14 cellular contexts compared by ENCODE assay signal in genomic region chr10:28873540-28873939, GRCh38.
"Had no signal": no experiment of that assay in that cellular context is flagged by ENCODE, and none has a peak within 500 bp of the region (broad histone marks: within the 10 kb centered on the region; RNA-seq: fewer than 3 reads in every experiment).

No MANE protein-coding gene starts in this region.

- H3K4me1 Mint-ChIP-seq: activated CD4-positive, alpha-beta T cell treated with anti-CD3 and anti-CD28 coated beads for 36 hours; natural killer cell; T-helper 17 cell had no signal

- H3K27ac Mint-ChIP-seq: activated CD4-positive, alpha-beta memory T cell treated with anti-CD3 and anti-CD28 coated beads for 36 hours; activated CD4-positive, alpha-beta T cell treated with anti-CD3 and anti-CD28 coated beads for 36 hours; activated T-cell treated with anti-CD3 and anti-CD28 coated beads, Interleukin-2, amount 50 U/mL, for 24 hours; endodermal cell; natural killer cell; T-helper 17 cell had no signal

- H3K4me3 Mint-ChIP-seq: activated CD4-positive, alpha-beta memory T cell treated with anti-CD3 and anti-CD28 coated beads for 36 hours; activated CD4-positive, alpha-beta T cell treated with anti-CD3 and anti-CD28 coated beads for 36 hours; activated T-cell treated with anti-CD3 and anti-CD28 coated beads, Interleukin-2, amount 50 U/mL, for 24 hours; endodermal cell; natural killer cell; T-helper 17 cell had no signal

- H3K9me3 Mint-ChIP-seq: activated CD4-positive, alpha-beta memory T cell treated with anti-CD3 and anti-CD28 coated beads for 36 hours; activated T-cell treated with anti-CD3 and anti-CD28 coated beads, Interleukin-2, amount 50 U/mL, for 24 hours; endodermal cell; natural killer cell had no signal

- H3K36me3 Mint-ChIP-seq: activated CD4-positive, alpha-beta memory T cell treated with anti-CD3 and anti-CD28 coated beads for 36 hours; natural killer cell had no signal

- ATAC-seq: activated CD4-positive, alpha-beta T cell treated with anti-CD3 and anti-CD28 coated beads for 36 hours; gastrocnemius medialis; heart left ventricle; left lung; natural killer cell; T-helper 17 cell had no signal

- DNase-seq: activated CD4-positive, alpha-beta memory T cell treated with anti-CD3 and anti-CD28 coated beads for 36 hours; activated CD4-positive, alpha-beta T cell treated with anti-CD3 and anti-CD28 coated beads for 36 hours; activated naive CD4-positive, alpha-beta T cell treated with anti-CD3 and anti-CD28 coated beads, Interleukin-2, amount 50 U/mL, for 16 hours; activated T-cell treated with anti-CD3 and anti-CD28 coated beads, Interleukin-2, amount 50 U/mL, for 24 hours; dorsolateral prefrontal cortex; endodermal cell; gastrocnemius medialis; heart left ventricle; left lung; natural killer cell; retina; stimulated activated CD4-positive, alpha-beta T cell treated with anti-CD3 and anti-CD28 coated beads, Interleukin-4, amount 100 ng/mL, for 1 hour; stimulated activated naive CD4-positive, alpha-beta T cell; T-helper 17 cell had no signal
